Comparison of ENCODE assay signal across 22 cellular contexts in genomic region chr1:8293641-8294169, GRCh38. TPM values are rescaled to one million over a fixed set of nuclear protein-coding genes. Genes with fewer than 3 reads are reported as not detected.
"Had no signal": no experiment of that assay in that cellular context is flagged by ENCODE, and none has a peak within 500 bp of the region (broad histone marks: within the 10 kb centered on the region; RNA-seq: fewer than 3 reads in every experiment).

No MANE protein-coding gene starts in this region.

- H3K4me3 Mint-ChIP-seq: activated B cell treated with CpG ODN at 0.5 μM for 24 hours; activated CD4-positive, alpha-beta memory T cell treated with anti-CD3 and anti-CD28 coated beads for 36 hours; activated CD8-positive, alpha-beta memory T cell treated with anti-CD3 and anti-CD28 coated beads, Interleukin-2, amount 10 ng/mL, durations not matched to agents 7 days and 5 days; activated naive CD8-positive, alpha-beta T cell treated with anti-CD3 and anti-CD28 coated beads for 36 hours; activated T-helper 17 cell treated with anti-CD3 and anti-CD28 coated beads, Interleukin-2, amount 50 U/mL, for 72 hours; effector memory CD8-positive, alpha-beta T cell; neural crest cell; T-cell had no signal

- H3K4me3 ChIP-seq: body of pancreas, pancreas, spleen had no signal

- H3K27me3 Mint-ChIP-seq: activated CD8-positive, alpha-beta memory T cell treated with anti-CD3 and anti-CD28 coated beads, Interleukin-2, amount 10 ng/mL, durations not matched to agents 7 days and 5 days; activated T-helper 17 cell treated with anti-CD3 and anti-CD28 coated beads, Interleukin-2, amount 50 U/mL, for 72 hours had no signal

- H3K27ac ChIP-seq: body of pancreas, pancreas had no signal

- H3K4me1 Mint-ChIP-seq: activated B cell treated with CpG ODN at 0.5 μM for 24 hours; activated CD8-positive, alpha-beta memory T cell treated with anti-CD3 and anti-CD28 coated beads, Interleukin-2, amount 10 ng/mL, durations not matched to agents 7 days and 5 days; activated naive CD8-positive, alpha-beta T cell treated with anti-CD3 and anti-CD28 coated beads for 36 hours; activated T-helper 17 cell treated with anti-CD3 and anti-CD28 coated beads, Interleukin-2, amount 50 U/mL, for 72 hours; neural crest cell; T-cell had no signal

- ATAC-seq: activated CD8-positive, alpha-beta memory T cell treated with anti-CD3 and anti-CD28 coated beads, Interleukin-2, amount 10 ng/mL, durations not matched to agents 7 days and 5 days; activated T-helper 17 cell treated with anti-CD3 and anti-CD28 coated beads, Interleukin-2, amount 50 U/mL, for 72 hours; body of pancreas; effector memory CD8-positive, alpha-beta T cell; left lobe of liver; pancreas; sciatic nerve; SK-N-SH treated with all-trans-retinoic acid at 6 μM for 48 hours; T-cell had no signal

- H3K9me3 ChIP-seq: body of pancreas, pancreas, spleen had no signal

- H3K9me3 Mint-ChIP-seq: activated B cell treated with CpG ODN at 0.5 μM for 24 hours; activated CD4-positive, alpha-beta memory T cell treated with anti-CD3 and anti-CD28 coated beads for 36 hours; activated naive CD8-positive, alpha-beta T cell treated with anti-CD3 and anti-CD28 coated beads for 36 hours; activated T-helper 17 cell treated with anti-CD3 and anti-CD28 coated beads, Interleukin-2, amount 50 U/mL, for 72 hours; effector memory CD8-positive, alpha-beta T cell; neural crest cell; T-cell had no signal

- H3K27me3 ChIP-seq: body of pancreas, pancreas, spleen had no signal

- H3K27ac Mint-ChIP-seq: activated B cell treated with CpG ODN at 0.5 μM for 24 hours; activated CD4-positive, alpha-beta memory T cell treated with anti-CD3 and anti-CD28 coated beads for 36 hours; activated CD8-positive, alpha-beta memory T cell treated with anti-CD3 and anti-CD28 coated beads, Interleukin-2, amount 10 ng/mL, durations not matched to agents 7 days and 5 days; activated naive CD8-positive, alpha-beta T cell treated with anti-CD3 and anti-CD28 coated beads for 36 hours; activated T-helper 17 cell treated with anti-CD3 and anti-CD28 coated beads, Interleukin-2, amount 50 U/mL, for 72 hours; T-cell had no signal

- H3K36me3 ChIP-seq: pancreas, spleen had no signal

- H3K4me1 ChIP-seq: body of pancreas, pancreas, spleen had no signal

- DNase-seq: activated B cell treated with CpG ODN at 0.5 μM for 24 hours; activated CD4-positive, alpha-beta memory T cell treated with anti-CD3 and anti-CD28 coated beads for 36 hours; activated CD4-positive, alpha-beta T cell treated with anti-CD3 and anti-CD28 coated beads for 4 hours; activated CD8-positive, alpha-beta memory T cell treated with anti-CD3 and anti-CD28 coated beads, Interleukin-2, amount 10 ng/mL, durations not matched to agents 7 days and 5 days; activated naive CD4-positive, alpha-beta T cell; activated naive CD8-positive, alpha-beta T cell treated with anti-CD3 and anti-CD28 coated beads for 36 hours; body of pancreas; effector memory CD8-positive, alpha-beta T cell; foreskin fibroblast; glutamatergic neuron; pancreas; spleen; stimulated activated naive CD4-positive, alpha-beta T cell treated with Interleukin-2 at 50 U/mL for 16 hours; substantia nigra; T-cell; trophoblast cell had no signal

- H3K36me3 Mint-ChIP-seq: activated CD4-positive, alpha-beta memory T cell treated with anti-CD3 and anti-CD28 coated beads for 36 hours; activated CD8-positive, alpha-beta memory T cell treated with anti-CD3 and anti-CD28 coated beads, Interleukin-2, amount 10 ng/mL, durations not matched to agents 7 days and 5 days; activated naive CD8-positive, alpha-beta T cell treated with anti-CD3 and anti-CD28 coated beads for 36 hours; T-cell had no signal

RNA-seq across cellular contexts. Expression of gene SLC45A1, which starts 24.2 kb away (rescaled TPM):
- total RNA-seq: mononuclear cell had no signal
